Comparison of ENCODE assay signal across 1 cellular context in genomic region chr1:51863384-51863783, GRCh38.
TF ChIP-seq lines count a peak whose summit lies in the region.

No MANE protein-coding gene starts in this region.

TF ChIP-seq in GM12878, 131 proteins besides CTCF, POLR2A, EP300 and RAD21 (continued from another document):
- peak; percentile 96 for TF ChIP-seq ATF7 (IDR thresholded peaks at IDR 0.05; ENCODE audit: low read depth)
- TF ChIP-seq PBX3 (IDR thresholded peaks at IDR 0.05; ENCODE audit: insufficient replicate concordance, low read depth, low read length): no peak
- TF ChIP-seq RELA (IDR thresholded peaks at IDR 0.05; ENCODE audit: borderline replicate concordance, partially characterized antibody): no peak
- TF ChIP-seq CHD2 (IDR thresholded peaks at IDR 0.05; ENCODE audit: borderline replicate concordance, low read depth, low read length): no peak; the same call in 1 of the 2 replicates
- no peak for TF ChIP-seq PAX8 (IDR thresholded peaks at IDR 0.05)
- no peak for TF ChIP-seq SUPT20H (IDR thresholded peaks at IDR 0.05; ENCODE audit: borderline replicate concordance, control insufficient read depth, low read depth, low read length)
- no peak for TF ChIP-seq CEBPZ (IDR thresholded peaks at IDR 0.05; ENCODE audit: low read depth, low read length)
- TF ChIP-seq SIN3A (IDR thresholded peaks at IDR 0.05; ENCODE audit: low read depth, low read length): no peak
- TF ChIP-seq POLR2AphosphoS5 (IDR thresholded peaks at IDR 0.05; ENCODE audit: low read length): no peak
- no peak for TF ChIP-seq RB1 (IDR thresholded peaks at IDR 0.05; ENCODE audit: borderline replicate concordance)
- no peak for TF ChIP-seq BHLHE40 (IDR thresholded peaks at IDR 0.05; ENCODE audit: borderline replicate concordance in 1 of 2, low read depth in 2 of 2, low read length in 1 of 2)
- TF ChIP-seq KAT2A (conservative IDR thresholded peaks at IDR 0.05; ENCODE audit: control insufficient read depth, low read depth, low read length): no peak
- no peak for TF ChIP-seq IRF5 (IDR thresholded peaks at IDR 0.05; ENCODE audit: borderline replicate concordance)
- no peak for TF ChIP-seq STAT1 (conservative IDR thresholded peaks at IDR 0.05)
- no peak for TF ChIP-seq E2F4 (IDR thresholded peaks at IDR 0.05; ENCODE audit: low read depth, low read length)
- no peak for TF ChIP-seq ZBTB40 (IDR thresholded peaks at IDR 0.05; ENCODE audit: borderline replicate concordance)
- TF ChIP-seq MTA2 (IDR thresholded peaks at IDR 0.05; ENCODE audit: low read depth): peak; percentile 87; the same call in 1 of the 2 replicates
- no peak for TF ChIP-seq BRCA1 (IDR thresholded peaks at IDR 0.05; ENCODE audit: low read depth, low read length)
- TF ChIP-seq FOS (IDR thresholded peaks at IDR 0.05; ENCODE audit: borderline replicate concordance, extremely low read depth, insufficient read length): no peak
- TF ChIP-seq TCF12 (IDR thresholded peaks at IDR 0.05; ENCODE audit: low read depth, low read length): no peak
- no peak for TF ChIP-seq BCLAF1 (IDR thresholded peaks at IDR 0.05)
- 0 out of 2 replicates have a peak, but pooled peaks have one; percentile 29 for TF ChIP-seq FOXM1 (IDR thresholded peaks at IDR 0.05; ENCODE audit: low read depth, low read length)
- no peak for TF ChIP-seq POU2F2 (IDR thresholded peaks at IDR 0.05; ENCODE audit: borderline replicate concordance, low read depth, low read length)
- no peak for TF ChIP-seq MXI1 (IDR thresholded peaks at IDR 0.05; ENCODE audit: low read depth, low read length)
- TF ChIP-seq RFX5 (IDR thresholded peaks at IDR 0.05; ENCODE audit: low read depth, low read length): no peak
